Comparison of ENCODE assay signal across 8 cellular contexts in the genomic region with DNA sequence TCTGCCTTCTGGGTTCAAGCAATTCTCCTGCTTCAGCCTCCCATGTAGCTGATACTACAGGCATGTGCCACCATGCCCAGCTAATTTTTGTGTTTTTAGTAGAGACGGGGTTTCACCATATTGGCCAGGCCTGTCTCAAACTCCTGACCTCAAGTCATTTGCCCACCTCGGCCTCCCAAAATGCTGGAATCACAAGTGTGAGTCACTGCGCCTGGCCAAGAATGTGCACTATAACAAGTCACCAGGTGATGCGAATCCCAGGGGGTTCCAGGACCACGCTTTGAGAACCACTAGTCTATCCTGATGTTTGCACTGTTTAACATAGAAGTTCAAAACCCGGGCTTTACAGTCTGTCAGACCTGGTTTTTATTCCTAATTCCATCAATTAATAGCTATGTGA.
"Had no signal": no experiment of that assay in that cellular context is flagged by ENCODE, and none has a peak within 500 bp of the region (broad histone marks: within the 10 kb centered on the region; RNA-seq: fewer than 3 reads in every experiment).

No MANE protein-coding gene starts in this region.

- H3K4me2 ChIP-seq: PC-9 had no signal

- H3K27me3 ChIP-seq: Peyer's patch had no signal

- H3K4me1 ChIP-seq: Peyer's patch, SJSA1 had no signal

- H2AFZ ChIP-seq: PC-9 had no signal

- DNase-seq: NCI-H1436 treated with DMSO at 0.1 percent for 48 hours, NCI-H187 treated with DMSO at 0.1 percent for 48 hours, SIG-M5 had no signal

- H3K27ac ChIP-seq: HL-60, PC-9, Peyer's patch, SJSA1, SK-N-MC had no signal

- H3K9me3 ChIP-seq: Peyer's patch, SJSA1 had no signal

- H3K36me3 ChIP-seq: Peyer's patch, SJSA1 had no signal

- H3K4me3 ChIP-seq: PC-9, Peyer's patch, SJSA1, SK-N-MC had no signal
